Comparison of ENCODE assay signal across 17 cellular contexts in genomic region chr3:123713211-123713610, GRCh38.
"Had no signal": no experiment of that assay in that cellular context is flagged by ENCODE, and none has a peak within 500 bp of the region (broad histone marks: within the 10 kb centered on the region; RNA-seq: fewer than 3 reads in every experiment).

No MANE protein-coding gene starts in this region.

- H3K9me3 Mint-ChIP-seq: activated T-helper 1 cell treated with anti-CD3 and anti-CD28 coated beads, Interleukin-12 subunit alpha, Interleukin-12 subunit beta, Interleukin-2, Interleukin-4 antibody, amounts not matched to agents 30 ng/mL and 10 ng/mL and 1 ng/mL, durations not matched to agents 14 hours and 24 hours and 36 hours; nephron; T-cell had no signal

- H3K27ac ChIP-seq: ovary, stomach, thyroid gland, WERI-Rb-1 had no signal

- H3K4me3 Mint-ChIP-seq: activated CD8-positive, alpha-beta T cell treated with anti-CD3 and anti-CD28 coated beads, Interleukin-2, amount 10 ng/mL, durations not matched to agents 7 days and 5 days; activated T-helper 1 cell treated with anti-CD3 and anti-CD28 coated beads, Interleukin-12 subunit alpha, Interleukin-12 subunit beta, Interleukin-2, Interleukin-4 antibody, amounts not matched to agents 30 ng/mL and 10 ng/mL and 1 ng/mL, durations not matched to agents 14 hours and 24 hours and 36 hours; nephron; T-cell had no signal

- H3K9me3 ChIP-seq: ovary, stomach, thyroid gland had no signal

- H3K36me3 Mint-ChIP-seq: T-cell had no signal

- H3K27ac Mint-ChIP-seq: activated CD8-positive, alpha-beta T cell treated with anti-CD3 and anti-CD28 coated beads, Interleukin-2, amount 10 ng/mL, durations not matched to agents 7 days and 5 days; activated T-helper 1 cell treated with anti-CD3 and anti-CD28 coated beads, Interleukin-12 subunit alpha, Interleukin-12 subunit beta, Interleukin-2, Interleukin-4 antibody, amounts not matched to agents 30 ng/mL and 10 ng/mL and 1 ng/mL, durations not matched to agents 14 hours and 24 hours and 36 hours; T-cell had no signal

- DNase-seq: activated CD4-positive, alpha-beta T cell treated with anti-CD3 and anti-CD28 coated beads for 4 hours; activated CD8-positive, alpha-beta memory T cell treated with anti-CD3 and anti-CD28 coated beads, Interleukin-2, amount 50 U/mL, for 48 hours; activated CD8-positive, alpha-beta T cell treated with anti-CD3 and anti-CD28 coated beads, Interleukin-2, amount 10 ng/mL, durations not matched to agents 7 days and 5 days; activated naive CD4-positive, alpha-beta T cell; cerebellar nuclear complex; foreskin melanocyte; ovary; retina; stomach; T-cell; T1000; thyroid gland; WERI-Rb-1 had no signal

- H3K36me3 ChIP-seq: ovary, stomach, thyroid gland, WERI-Rb-1 had no signal

- H3K4me1 Mint-ChIP-seq: T-cell had no signal

- H3K4me3 ChIP-seq: dorsolateral prefrontal cortex, ovary, skin epidermis, stomach, thyroid gland had no signal

- ATAC-seq: activated CD8-positive, alpha-beta T cell treated with anti-CD3 and anti-CD28 coated beads, Interleukin-2, amount 10 ng/mL, durations not matched to agents 7 days and 5 days; T-cell had no signal

- H3K27me3 ChIP-seq: dorsolateral prefrontal cortex, ovary, stomach, thyroid gland had no signal
